In genomic region chr20:36196676-36197075, GRCh38 we compare ENCODE assay signal across 25 cellular contexts. TPM values are rescaled to one million over a fixed set of nuclear protein-coding genes. Genes with fewer than 3 reads are reported as not detected.
"Had no signal": no experiment of that assay in that cellular context is flagged by ENCODE, and none has a peak within 500 bp of the region (broad histone marks: within the 10 kb centered on the region; RNA-seq: fewer than 3 reads in every experiment).

No MANE protein-coding gene starts in this region.

- DNase-seq: activated CD4-positive, alpha-beta memory T cell treated with anti-CD3 and anti-CD28 coated beads for 36 hours; activated CD4-positive, alpha-beta T cell treated with anti-CD3 and anti-CD28 coated beads for 36 hours; activated CD4-positive, alpha-beta T cell treated with anti-CD3 and anti-CD28 coated beads, Interleukin-2, amount 10 ng/mL, durations not matched to agents 24 days and 14 days; activated CD4-positive, CD25-positive, alpha-beta regulatory T cell; activated CD4-positive, CD25-positive, alpha-beta regulatory T cell treated with anti-CD3 and anti-CD28 coated beads, Interleukin-2, amount 50 U/mL, for 72 hours; activated CD8-positive, alpha-beta memory T cell treated with anti-CD3 and anti-CD28 coated beads, Interleukin-2, amount 10 ng/mL, durations not matched to agents 7 days and 5 days; activated CD8-positive, alpha-beta memory T cell treated with anti-CD3 and anti-CD28 coated beads, Interleukin-2, amount 50 U/mL, for 4 hours; activated CD8-positive, alpha-beta T cell treated with anti-CD3 and anti-CD28 coated beads, Interleukin-2, amount 10 ng/mL, durations not matched to agents 7 days and 5 days; activated effector memory CD4-positive, alpha-beta T cell treated with anti-CD3 and anti-CD28 coated beads, Interleukin-2, amount 50 U/mL, for 16 hours; activated naive CD4-positive, alpha-beta T cell treated with anti-CD3 and anti-CD28 coated beads for 36 hours; activated naive CD8-positive, alpha-beta T cell treated with anti-CD3 and anti-CD28 coated beads for 36 hours; activated naive CD8-positive, alpha-beta T cell treated with anti-CD3 and anti-CD28 coated beads, Interleukin-2, amount 50 U/mL, for 24 hours; activated T-cell treated with anti-CD3 and anti-CD28 coated beads, Interleukin-2, amount 50 U/mL, for 1 hour; activated T-cell treated with anti-CD3 and anti-CD28 coated beads, Interleukin-2, amount 50 U/mL, for 48 hours; dorsolateral prefrontal cortex; effector memory CD4-positive, alpha-beta T cell; endodermal cell; foreskin fibroblast; T-helper 1 cell; T-helper 17 cell; T1000 had no signal

- H3K4me3 ChIP-seq: ascending aorta, breast epithelium, cardiac muscle cell, coronary artery, dorsolateral prefrontal cortex had no signal

- ATAC-seq: activated CD4-positive, alpha-beta T cell treated with anti-CD3 and anti-CD28 coated beads for 36 hours; activated CD8-positive, alpha-beta memory T cell treated with anti-CD3 and anti-CD28 coated beads, Interleukin-2, amount 10 ng/mL, durations not matched to agents 7 days and 5 days; activated CD8-positive, alpha-beta T cell treated with anti-CD3 and anti-CD28 coated beads, Interleukin-2, amount 10 ng/mL, durations not matched to agents 7 days and 5 days; T-helper 17 cell had no signal

- H3K27me3 ChIP-seq: ascending aorta, breast epithelium, cardiac muscle cell, dorsolateral prefrontal cortex had no signal

- H3K4me1 ChIP-seq: ascending aorta, breast epithelium had no signal

- H3K9me3 ChIP-seq: ascending aorta, breast epithelium had no signal

- H3K36me3 ChIP-seq: breast epithelium had no signal

- H3K27ac ChIP-seq: ascending aorta, breast epithelium, cardiac muscle cell, coronary artery had no signal

RNA-seq across cellular contexts. Expression of gene EPB41L1, which starts 42.1 kb away (rescaled TPM):
- total RNA-seq: activated CD8-positive, alpha-beta T cell treated with anti-CD3 and anti-CD28 coated beads, Interleukin-2, amount 10 ng/mL, durations not matched to agents 7 days and 5 days had no signal
